Comparison of ENCODE assay signal across 8 cellular contexts in the genomic region with DNA sequence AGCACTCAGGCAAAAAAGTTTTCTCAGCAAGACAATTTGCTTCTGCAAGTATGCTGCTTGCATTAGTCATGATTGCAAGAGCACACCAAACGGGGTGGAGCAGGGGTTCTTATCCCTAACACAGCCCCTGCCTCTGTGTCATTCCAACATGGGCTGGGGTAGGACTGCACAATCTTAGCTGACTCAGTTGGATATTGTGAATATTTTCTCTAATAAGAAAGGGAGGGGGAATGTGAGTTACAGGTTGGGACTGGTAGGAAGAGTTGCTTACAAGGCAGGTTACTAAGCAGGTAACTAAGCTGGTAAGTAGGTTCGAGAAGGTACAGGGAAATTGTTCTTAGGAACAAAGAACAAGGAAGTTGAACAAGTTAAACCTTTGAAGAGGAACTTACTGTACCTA. TPM values are rescaled to one million over a fixed set of nuclear protein-coding genes. Genes with fewer than 3 reads are reported as not detected.
DNase-seq lines count a peak whose midpoint lies in the region; ATAC-seq, FAIRE-seq and TF ChIP-seq lines count a peak whose summit lies in the region.
"Not testable (repeated sequence)": the region's sequence is repeated elsewhere in the genome, so short reads cannot be mapped to it uniquely, and the experiment has no call there.

No MANE protein-coding gene starts in this region.

- H2AFZ ChIP-seq in PC-3 (ENCODE audit: low read length); K562 (ENCODE audit: low read depth, low read length): not testable (repeated sequence)

- not testable (repeated sequence) for H3K36me3 ChIP-seq in PC-3 (ENCODE audit: low read depth, low read length); K562 (ENCODE audit: control insufficient read depth, insufficient read depth, low read length); lower lobe of right lung; prostate gland; upper lobe of left lung

- H3F3A ChIP-seq in PC-3 (ENCODE audit: low read length, unreplicated experiment), result not testable (repeated sequence)

- not testable (repeated sequence) for H3K27me3 ChIP-seq in PC-3 (ENCODE audit: low read length); K562 (ENCODE audit: control insufficient read depth in 2 of 2, insufficient read depth in 2 of 2, low read length in 2 of 2); foreskin keratinocyte; lower lobe of right lung (ENCODE audit: low read depth); prostate gland (replicated peaks; ENCODE audit: insufficient read depth); upper lobe of left lung

- CTCF ChIA-PET in PC-3 (lab: Charles Lee); K562 (lab: Yijun Ruan, JAX; ENCODE audit: low intra/inter-chr PET ratio): not testable (repeated sequence)

- TF ChIP-seq POLR2A in K562 (conservative IDR thresholded peaks at IDR 0.05); prostate gland (IDR thresholded peaks at IDR 0.05); upper lobe of left lung (IDR thresholded peaks at IDR 0.05): not testable (repeated sequence)

- in situ Hi-C loops in K562 (cut with MboI), result loop anchor here (5.0 kb wide), 1 partner anchor 124 kb away; no protein-coding TSS in a partner anchor

- BruUV-seq in PC-3 (replicated peaks; lab: Mats Ljungman, UMichigan); K562 (replicated peaks; lab: Mats Ljungman, UMichigan): not testable (repeated sequence)

- WGBS in K562 (ENCODE audit: insufficient coverage, low coverage, missing lambda C conversion rate), result 37% methylated on average over 2 of the region's 2 CpGs
- WGBS in prostate gland, result 33% methylated on average over 2 of the region's 2 CpGs
- WGBS in upper lobe of left lung, 2 donors, result 29 to 44% methylated on average over 2 of the region's 2 CpGs

- not testable (repeated sequence) for H3K9me2 ChIP-seq in PC-3 (replicated peaks; ENCODE audit: low read length)

- H3K4me1 ChIP-seq in PC-3 (ENCODE audit: insufficient read depth, low read length); K562 (replicated peaks in 1 of 2; ENCODE audit: control insufficient read depth in 2 of 2, insufficient read depth in 2 of 2, low read length in 2 of 2); foreskin keratinocyte; lower lobe of right lung; prostate gland (replicated peaks); upper lobe of left lung: not testable (repeated sequence)

- H4K20me1 ChIP-seq in PC-3 (ENCODE audit: low read length); K562 (replicated peaks; ENCODE audit: control insufficient read depth, insufficient read depth, low read length): not testable (repeated sequence)

- H3K79me2 ChIP-seq in PC-3 (ENCODE audit: low read length) (peaks cover 16% of the 10 kb centered on the region), K562 (ENCODE audit: control insufficient read depth, insufficient read depth, low read length) (peaks cover 17% of the 10 kb centered on the region)

- not testable (repeated sequence) for H3K9ac ChIP-seq in PC-3 (ENCODE audit: low read length); K562 (ENCODE audit: insufficient read depth in 1 of 2, low read depth in 2 of 2, low read length in 2 of 2)

- not testable (repeated sequence) for H3K9me1 ChIP-seq in K562 (ENCODE audit: control insufficient read depth, insufficient read depth, low read length)

- H3K27ac ChIP-seq in PC-3 (ENCODE audit: low read length); K562 (ENCODE audit: extremely low read depth, low read depth, low read length); prostate gland: not testable (repeated sequence)
- H3K27ac ChIP-seq in epithelial cell of prostate (peak overlapping the region; percentile 83), foreskin keratinocyte (peak overlapping the region; percentile 56), lower lobe of right lung (peak overlapping the region; percentile 65), upper lobe of left lung (peak overlapping the region in 3 of 4 donors; percentile 62 to 70 (median 64))

- intact Hi-C loops in PC-3 (cut with micrococcal nuclease); K562 (cut with micrococcal nuclease); lower lobe of right lung (cut with DNase I); prostate gland (cut with DNase I): not testable (repeated sequence)

- not testable (repeated sequence) for FAIRE-seq in K562 (lab: Jason Lieb, UNC)

- TF ChIP-seq RAD21 in K562 (CRISPR knock-in tag; conservative IDR thresholded peaks at IDR 0.05 in 1 of 2, IDR thresholded peaks at IDR 0.05 in 1 of 2), result not testable (repeated sequence)

- TF ChIP-seq EP300 in K562 (IDR thresholded peaks at IDR 0.05; ENCODE audit: low read length), result not testable (repeated sequence)
- TF ChIP-seq EP300 in upper lobe of left lung (IDR thresholded peaks at IDR 0.05), result peak in 1 of 4 donors; percentile 31

- POLR2A ChIA-PET in PC-3 (lab: Charles Lee; ENCODE audit: unreplicated experiment); K562 (lab: Yijun Ruan, JAX): not testable (repeated sequence)

- peak; percentile 6 for DNase-seq in EL
- DNase-seq in PC-3, result peak; percentile 39
- not testable (repeated sequence) for DNase-seq in K562 (ENCODE audit: extremely low read depth in 1 of 4, low spot score in 3 of 4); lower lobe of right lung
- DNase-seq in epithelial cell of prostate (ENCODE audit: low read depth, low spot score), result peak; percentile 94
- DNase-seq in foreskin keratinocyte, result peak; percentile 91 to 96
- DNase-seq in prostate gland (ENCODE audit: low spot score), result peak; percentile 11
- DNase-seq in upper lobe of left lung, result peak in 1 of 2 donors; percentile 23

- not testable (repeated sequence) for TF ChIP-seq CTCF in PC-3 (conservative IDR thresholded peaks at IDR 0.05; ENCODE audit: low read depth, low read length); K562 (IDR thresholded peaks at IDR 0.05 in 2 of 3, conservative IDR thresholded peaks at IDR 0.05 in 1 of 3; ENCODE audit: insufficient read depth in 2 of 3, low read depth in 1 of 3, low read length in 3 of 3); foreskin keratinocyte (conservative IDR thresholded peaks at IDR 0.05); lower lobe of right lung (IDR thresholded peaks at IDR 0.05); prostate gland (IDR thresholded peaks at IDR 0.05); upper lobe of left lung (IDR thresholded peaks at IDR 0.05)

- H3K4me3 ChIP-seq in PC-3 (ENCODE audit: low read length); K562; lower lobe of right lung; prostate gland; upper lobe of left lung: not testable (repeated sequence)

- H3K9me3 ChIP-seq in PC-3 (ENCODE audit: low read length); K562 (replicated peaks; ENCODE audit: control insufficient read depth, insufficient read depth, low read depth, low read length); lower lobe of right lung; prostate gland; upper lobe of left lung: not testable (repeated sequence)

- H3K4me2 ChIP-seq in PC-3 (ENCODE audit: low read length); K562 (ENCODE audit: insufficient read depth, low read length): not testable (repeated sequence)

- ATAC-seq in PC-3; K562; lower lobe of right lung; upper lobe of left lung (ENCODE audit: low FRiP score in 2 of 2): not testable (repeated sequence)
- ATAC-seq in foreskin keratinocyte, result peak; percentile 19

RNA-seq across cellular contexts. Expression of a gene that starts 24.4 kb away (rescaled TPM):
- 1.1 TPM in 1 of 2 replicates, not detected in the other for total RNA-seq in PC-3 (2014; rRNA removed)
- total RNA-seq in K562 (2011; cell fraction: chromatin; rRNA removed; ENCODE audit: low replicate concordance), result 10.5 and 22.9 TPM in 2 replicates
- 4.5 and 5.5 TPM in 2 replicates for total RNA-seq in K562 (2011; cell fraction: nucleolus; rRNA removed)
- 22.1 and 29.5 TPM in 2 replicates for total RNA-seq in K562 (2011; cell fraction: nucleoplasm; rRNA removed)
- total RNA-seq in K562 (2014; rRNA removed), result 2.4 and 2.7 TPM in 2 replicates
- total RNA-seq in K562 (2014; rRNA removed; fragmentation: Illumina TruSeq; extraction: Trizol), result 1.9 and 3.0 TPM in 2 replicates
- total RNA-seq in K562 (2015; rRNA removed; fragmentation: Illumina TruSeq; extraction: Trizol), result 2.0 TPM in 2 replicates
- 2.2 TPM in 2 replicates for total RNA-seq in K562 (2021)
- polyA plus RNA-seq in K562 (2011; rRNA removed), result 4.0 and 4.1 TPM in 2 replicates
- 0.22 and 0.60 TPM in 2 replicates for polyA plus RNA-seq in K562 (2011; cell fraction: cytosol; rRNA removed)
- polyA plus RNA-seq in K562 (2011; cell fraction: nucleus; rRNA removed), result 6.1 and 8.4 TPM in 2 replicates
- polyA plus RNA-seq in K562 (2012), result 1.3 and 3.8 TPM in 2 replicates
- 1.5 and 2.0 TPM in 2 replicates for polyA plus RNA-seq in K562 (2014; fragmentation: Illumina TruSeq; extraction: Trizol)
- under 1 TPM; 0.32 to 0.34 TPM for polyA plus RNA-seq in K562 (2014; fragmentation: Nextera tagmentation; extraction: Ambion mirVana)
- polyA plus RNA-seq in K562 (2014; rRNA removed), result 2.7 and 7.1 TPM in 2 replicates
- 2.1 and 2.2 TPM in 2 replicates for polyA minus RNA-seq in K562 (2011; rRNA and poly(A)+ RNA removed)
- 0.86 TPM in 1 of 2 replicates, not detected in the other for polyA minus RNA-seq in K562 (2011; cell fraction: cytosol; rRNA and poly(A)+ RNA removed)
- 3.4 and 7.1 TPM in 2 replicates for polyA minus RNA-seq in K562 (2011; cell fraction: nucleus; rRNA and poly(A)+ RNA removed)
- total RNA-seq in foreskin keratinocyte, result 0.63 and 1.2 TPM in 2 replicates
- 0.27 and 0.39 TPM in 2 replicates for polyA plus RNA-seq in foreskin keratinocyte
- 0.41 TPM for total RNA-seq in lower lobe of right lung
- total RNA-seq in prostate gland, result 1 to 10 TPM in 1 of 2 donors, under 1 TPM in 1; 0.36 to 6.0 TPM
- 1 to 10 TPM in 5 of 6 donors, under 1 TPM in 1; 0.34 to 4.3 (median 1.2) TPM for total RNA-seq in upper lobe of left lung

RNA-seq across cellular contexts. Expression of a gene that starts 56.0 kb away (rescaled TPM):
- total RNA-seq in PC-3 (2014; rRNA removed) (5.6 and 8.1 TPM in 2 replicates), K562 (2014; rRNA removed) (6.4 and 7.0 TPM in 2 replicates), K562 (2014; rRNA removed; fragmentation: Illumina TruSeq; extraction: Trizol) (4.0 and 4.4 TPM in 2 replicates), K562 (2015; rRNA removed; fragmentation: Illumina TruSeq; extraction: Trizol) (4.9 and 5.8 TPM in 2 replicates), K562 (2021) (2.6 and 3.2 TPM in 2 replicates), foreskin keratinocyte (2.5 and 3.8 TPM in 2 replicates), lower lobe of right lung (6.0 TPM), prostate gland (1 to 10 TPM; 3.6 to 5.4 TPM), upper lobe of left lung (10 to 100 TPM in 2 of 6 donors, 1 to 10 TPM in 4; 2.9 to 83.8 (median 6.3) TPM)
- 8.5 and 32.2 TPM in 2 replicates for total RNA-seq in K562 (2011; cell fraction: chromatin; rRNA removed; ENCODE audit: low replicate concordance)
- 4.3 and 5.4 TPM in 2 replicates for total RNA-seq in K562 (2011; cell fraction: nucleolus; rRNA removed)
- total RNA-seq in K562 (2011; cell fraction: nucleoplasm; rRNA removed), result 17.6 and 27.0 TPM in 2 replicates
- polyA plus RNA-seq in K562 (2011; rRNA removed) (5.7 and 6.8 TPM in 2 replicates), K562 (2014; fragmentation: Illumina TruSeq; extraction: Trizol) (6.7 and 7.0 TPM in 2 replicates), K562 (2014; fragmentation: Nextera tagmentation; extraction: Ambion mirVana) (1 to 10 TPM; 1.1 to 1.2 TPM), K562 (2014; rRNA removed) (7.9 and 11.4 TPM in 2 replicates), foreskin keratinocyte (0.88 and 1.1 TPM in 2 replicates)
- 0.72 and 1.5 TPM in 2 replicates for polyA plus RNA-seq in K562 (2011; cell fraction: cytosol; rRNA removed)
- polyA plus RNA-seq in K562 (2011; cell fraction: nucleus; rRNA removed), result 13.4 and 13.7 TPM in 2 replicates
- polyA plus RNA-seq in K562 (2012), result 4.4 and 8.5 TPM in 2 replicates
- 4.3 and 4.4 TPM in 2 replicates for polyA minus RNA-seq in K562 (2011; rRNA and poly(A)+ RNA removed)
- polyA minus RNA-seq in K562 (2011; cell fraction: cytosol; rRNA and poly(A)+ RNA removed), result 0.18 and 0.29 TPM in 2 replicates
- polyA minus RNA-seq in K562 (2011; cell fraction: nucleus; rRNA and poly(A)+ RNA removed), result 4.0 and 5.3 TPM in 2 replicates
